17 cellular contexts compared by ENCODE assay signal in the genomic region with DNA sequence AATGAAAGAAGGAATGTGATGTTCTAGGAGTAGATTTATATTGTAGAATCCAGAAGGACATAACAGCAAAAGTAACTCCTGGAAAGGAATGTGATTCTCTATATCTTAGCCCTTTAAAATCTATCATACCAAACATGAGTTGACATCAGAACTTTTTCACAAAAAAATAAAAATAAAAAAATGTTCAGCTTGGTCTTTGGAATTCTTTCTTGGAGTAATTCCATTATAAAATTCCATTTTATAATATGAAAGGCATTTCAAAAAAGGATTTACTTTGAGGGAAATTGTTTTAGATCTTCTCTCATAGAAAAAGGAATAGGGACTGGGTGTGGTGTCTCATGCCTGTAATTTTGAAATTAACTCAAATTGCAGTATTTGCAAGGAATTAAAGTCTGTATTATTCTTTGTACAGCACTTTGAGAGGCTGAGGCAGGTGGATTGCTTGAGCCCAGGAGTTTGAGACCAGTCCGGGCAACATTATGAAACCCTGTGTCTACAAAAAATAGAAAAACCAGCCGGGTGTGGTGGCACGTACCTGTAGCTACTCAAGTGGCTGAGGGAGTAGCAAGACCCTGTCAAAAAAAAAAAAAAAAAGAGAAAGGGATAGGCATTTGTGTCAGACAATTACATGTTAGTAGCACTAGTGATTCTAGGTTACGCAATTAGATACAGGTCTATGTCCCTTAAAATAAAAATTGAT.
"Had no signal": no experiment of that assay in that cellular context is flagged by ENCODE, and none has a peak within 500 bp of the region (broad histone marks: within the 10 kb centered on the region; RNA-seq: fewer than 3 reads in every experiment).

No MANE protein-coding gene starts in this region.

- H3K36me3 Mint-ChIP-seq: stimulated activated naive B cell treated with anti-CD40 and anti-IgM and Interleukin-4, amounts not matched to agents 10 μg/mL and 1 μg/mL and 100 μg/mL, for 72 hours had no signal

- DNase-seq: activated CD4-positive, CD25-positive, alpha-beta regulatory T cell treated with anti-CD3 and anti-CD28 coated beads, Interleukin-2, amount 50 U/mL, for 72 hours; activated naive CD4-positive, alpha-beta T cell treated with anti-CD3 and anti-CD28 coated beads for 36 hours; adrenal gland; central memory CD4-positive, alpha-beta T cell; effector CD4-positive, alpha-beta T cell; esophagus squamous epithelium; foreskin melanocyte; left ventricle myocardium superior; pancreas; sigmoid colon; stimulated activated CD4-positive, alpha-beta T cell treated with anti-CD3 and anti-CD28 coated beads, Interleukin-2, amount 100 ng/mL, for 48 hours; stimulated activated naive B cell treated with anti-CD40 and anti-IgM and Interleukin-4, amounts not matched to agents 10 μg/mL and 1 μg/mL and 100 μg/mL, for 72 hours; T1000; uterus had no signal

- H3K27ac Mint-ChIP-seq: activated naive CD4-positive, alpha-beta T cell treated with anti-CD3 and anti-CD28 coated beads for 36 hours; stimulated activated naive B cell treated with anti-CD40 and anti-IgM and Interleukin-4, amounts not matched to agents 10 μg/mL and 1 μg/mL and 100 μg/mL, for 72 hours had no signal

- H3K9me3 ChIP-seq: esophagus squamous epithelium, pancreas, sigmoid colon, tibial nerve, uterus had no signal

- H3K36me3 ChIP-seq: adrenal gland, esophagus squamous epithelium, sigmoid colon, tibial nerve, uterus had no signal

- H3K27me3 Mint-ChIP-seq: stimulated activated naive B cell treated with anti-CD40 and anti-IgM and Interleukin-4, amounts not matched to agents 10 μg/mL and 1 μg/mL and 100 μg/mL, for 72 hours had no signal

- H3K27me3 ChIP-seq: adrenal gland, esophagus squamous epithelium, pancreas, sigmoid colon, tibial nerve, uterus had no signal

- H3K4me3 ChIP-seq: adrenal gland, coronary artery, esophagus squamous epithelium, pancreas, sigmoid colon, tibial nerve, uterus had no signal

- H3K27ac ChIP-seq: adrenal gland, coronary artery, esophagus squamous epithelium, pancreas, sigmoid colon, tibial nerve, uterus had no signal

- H3K4me3 Mint-ChIP-seq: activated naive CD4-positive, alpha-beta T cell treated with anti-CD3 and anti-CD28 coated beads for 36 hours; neural crest cell; stimulated activated naive B cell treated with anti-CD40 and anti-IgM and Interleukin-4, amounts not matched to agents 10 μg/mL and 1 μg/mL and 100 μg/mL, for 72 hours had no signal

- H3K9me3 Mint-ChIP-seq: activated naive CD4-positive, alpha-beta T cell treated with anti-CD3 and anti-CD28 coated beads for 36 hours; stimulated activated naive B cell treated with anti-CD40 and anti-IgM and Interleukin-4, amounts not matched to agents 10 μg/mL and 1 μg/mL and 100 μg/mL, for 72 hours had no signal

- H3K4me1 ChIP-seq: adrenal gland, esophagus squamous epithelium, pancreas, sigmoid colon, tibial nerve, uterus had no signal

- H3K4me1 Mint-ChIP-seq: neural crest cell; stimulated activated naive B cell treated with anti-CD40 and anti-IgM and Interleukin-4, amounts not matched to agents 10 μg/mL and 1 μg/mL and 100 μg/mL, for 72 hours had no signal
